ENCODE assay signal across 25 cellular contexts in genomic region chr5:127307868-127308267, GRCh38. TPM values are rescaled to one million over a fixed set of nuclear protein-coding genes. Genes with fewer than 3 reads are reported as not detected.
A peak's percentile ranks its signal among the peaks of the same experiment; 100 is the strongest.
DNase-seq lines count a peak whose midpoint lies in the region; TF ChIP-seq lines count a peak whose summit lies in the region.
"Had no signal": no experiment of that assay in that cellular context is flagged by ENCODE, and none has a peak within 500 bp of the region (broad histone marks: within the 10 kb centered on the region; RNA-seq: fewer than 3 reads in every experiment).

No MANE protein-coding gene starts in this region.

- H3F3A ChIP-seq in smooth muscle cell (ENCODE audit: low read depth): no peaks in the 10 kb centered on the region

- DNase-seq in SJCRH30 (peak; percentile 91 to 97), midbrain (lab: John Stamatoyannopoulos, UW) (peak; percentile 35), vagina (ENCODE audit: extremely low spot score in 2 of 2) (no peak), thyroid gland (no peak), smooth muscle cell (lab: John Stamatoyannopoulos, UW; ENCODE audit: unreplicated experiment) (no peak)
- DNase-seq: activated CD4-positive, alpha-beta T cell treated with anti-CD3 and anti-CD28 coated beads, Interleukin-2, amount 50 U/mL, for 4 hours; activated CD4-positive, CD25-positive, alpha-beta regulatory T cell; activated CD8-positive, alpha-beta memory T cell treated with anti-CD3 and anti-CD28 coated beads, Interleukin-2, amount 10 ng/mL, durations not matched to agents 7 days and 5 days; activated naive CD8-positive, alpha-beta T cell treated with anti-CD3 and anti-CD28 coated beads, Interleukin-2, amount 50 U/mL, for 24 hours; activated T-cell treated with anti-CD3 and anti-CD28 coated beads, Interleukin-2, amount 50 U/mL, for 4 hours; dermis blood vessel endothelial cell; esophagus squamous epithelium; foreskin keratinocyte; NCI-H1048; NCI-H1694 treated with DMSO at 0.1 percent for 48 hours; NCI-H510A; OCI-M1; stimulated activated CD4-positive, alpha-beta T cell treated with anti-CD3 and anti-CD28 coated beads, Interleukin-15, amount 100 ng/mL, for 24 hours; upper lobe of left lung had no signal

- intact Hi-C loops in vagina (cut with DNase I): no loop called here
- intact Hi-C loops in thyroid gland (cut with DNase I): no loop called here

- H3K9me3 ChIP-seq in SJCRH30 (replicated peaks) (no peaks in the 10 kb centered on the region), ectodermal cell (ENCODE audit: control insufficient read depth, low read length) (no peaks in the 10 kb centered on the region), vagina (no peaks in the 10 kb centered on the region), thyroid gland (no peaks in the 10 kb centered on the region), smooth muscle cell (replicated peaks; ENCODE audit: low read depth) (no peaks in the 10 kb centered on the region)
- H3K9me3 ChIP-seq: esophagus squamous epithelium, upper lobe of left lung had no signal

- H3K79me2 ChIP-seq in smooth muscle cell (ENCODE audit: low read depth): no peaks in the 10 kb centered on the region

- H3K4me3 ChIP-seq in SJCRH30 (no peak overlapping the region), ectodermal cell (ENCODE audit: insufficient read depth, low read depth, low read length) (no peak overlapping the region), vagina (no peak overlapping the region), thyroid gland (replicated peaks in 1 of 3) (no peak overlapping the region), smooth muscle cell (no peak overlapping the region)
- H3K4me3 ChIP-seq: BLaER1 treated with 17β-estradiol and CSF1 and Interleukin-3, amounts not matched to agents 10 nM and 100 nM; esophagus squamous epithelium; K562; SK-N-MC; upper lobe of left lung had no signal

- H3K4me2 ChIP-seq in smooth muscle cell: no peak overlapping the region
- H3K4me2 ChIP-seq: BLaER1 treated with 17β-estradiol and CSF1 and Interleukin-3, amounts not matched to agents 10 nM and 100 nM had no signal

- no peaks in the 10 kb centered on the region for H3K27me3 ChIP-seq in SJCRH30
- H3K27me3 ChIP-seq in ectodermal cell (ENCODE audit: control insufficient read depth, insufficient read depth, low read length, poor library complexity, severe bottlenecking): no peaks in the 10 kb centered on the region
- no peaks in the 10 kb centered on the region for H3K27me3 ChIP-seq in vagina
- no peaks in the 10 kb centered on the region for H3K27me3 ChIP-seq in thyroid gland
- no peaks in the 10 kb centered on the region for H3K27me3 ChIP-seq in smooth muscle cell (ENCODE audit: low read depth)
- H3K27me3 ChIP-seq: BLaER1 treated with 17β-estradiol and CSF1 and Interleukin-3, amounts not matched to agents 10 nM and 100 nM; esophagus squamous epithelium; upper lobe of left lung had no signal

- no peaks in the 10 kb centered on the region for H4K20me1 ChIP-seq in smooth muscle cell (ENCODE audit: low read depth)
- H4K20me1 ChIP-seq: BLaER1 treated with 17β-estradiol and CSF1 and Interleukin-3, amounts not matched to agents 10 nM and 100 nM had no signal

- WGBS in ectodermal cell, 2 experiments: 13% methylated on average over 5 to 6 of the region's 6 CpGs
- WGBS in thyroid gland, 2 donors: 66 to 75% methylated on average over 6 of the region's 6 CpGs
- WGBS in smooth muscle cell (ENCODE audit: low lambda C conversion rate): 90% methylated on average over 6 of the region's 6 CpGs

- peak overlapping the region; percentile 86 for H3K27ac ChIP-seq in SJCRH30
- peak overlapping the region; percentile 66 for H3K27ac ChIP-seq in ectodermal cell (ENCODE audit: insufficient read depth, low read depth, low read length, poor library complexity, severe bottlenecking)
- peak overlapping the region; percentile 86 for H3K27ac ChIP-seq in temporal lobe (ENCODE audit: low read depth, low read length)
- no peak overlapping the region for H3K27ac ChIP-seq in vagina
- H3K27ac ChIP-seq in thyroid gland: no peak overlapping the region
- H3K27ac ChIP-seq in smooth muscle cell (ENCODE audit: low read depth): no peak overlapping the region
- H3K27ac ChIP-seq: BLaER1 treated with 17β-estradiol and CSF1 and Interleukin-3, amounts not matched to agents 10 nM and 100 nM; esophagus squamous epithelium; foreskin keratinocyte; SK-N-MC; upper lobe of left lung had no signal

- TF ChIP-seq CTCF in vagina (IDR thresholded peaks at IDR 0.05) (no peak), thyroid gland (IDR thresholded peaks at IDR 0.05) (no peak), smooth muscle cell (IDR thresholded peaks at IDR 0.05; ENCODE audit: borderline replicate concordance, insufficient read depth, poor library complexity, severe bottlenecking) (no peak)

- H3K9ac ChIP-seq in smooth muscle cell (ENCODE audit: low read depth): no peak overlapping the region
- H3K9ac ChIP-seq: BLaER1 treated with 17β-estradiol and CSF1 and Interleukin-3, amounts not matched to agents 10 nM and 100 nM had no signal

- H2AFZ ChIP-seq in smooth muscle cell (ENCODE audit: low read depth): no peak overlapping the region

- H3K4me1 ChIP-seq in SJCRH30 (peaks cover 48% of the 10 kb centered on the region), ectodermal cell (ENCODE audit: control insufficient read depth, insufficient read depth, low read length) (peaks cover 10% of the 10 kb centered on the region), vagina (no peaks in the 10 kb centered on the region), thyroid gland (peaks cover 0 to 7% of the 10 kb centered on the region in 2 donors), smooth muscle cell (ENCODE audit: low read depth) (peaks cover 3% of the 10 kb centered on the region)
- H3K4me1 ChIP-seq: esophagus squamous epithelium, foreskin keratinocyte, upper lobe of left lung had no signal

- no peak for TF ChIP-seq POLR2A in vagina (IDR thresholded peaks at IDR 0.05)
- no peak for TF ChIP-seq POLR2A in thyroid gland (IDR thresholded peaks at IDR 0.05)

- H3K36me3 ChIP-seq in SJCRH30 (peaks cover 11% of the 10 kb centered on the region; the same call in 1 of the 2 replicates), ectodermal cell (ENCODE audit: control insufficient read depth, insufficient read depth, low read length) (no peaks in the 10 kb centered on the region), vagina (no peaks in the 10 kb centered on the region), thyroid gland (no peaks in the 10 kb centered on the region), smooth muscle cell (ENCODE audit: low read depth) (no peaks in the 10 kb centered on the region)
- H3K36me3 ChIP-seq: BLaER1 treated with 17β-estradiol and CSF1 and Interleukin-3, amounts not matched to agents 10 nM and 100 nM; esophagus squamous epithelium; upper lobe of left lung had no signal

RNA-seq across cellular contexts. Expression of gene MEGF10, which starts 17.3 kb away (rescaled TPM):
- 67.6 and 77.9 TPM in 2 replicates for total RNA-seq in SJCRH30 (2014; rRNA removed; shearing (Covaris generic))
- 2.9 TPM for polyA plus RNA-seq in ectodermal cell (2013, experiment 1 of 4)
- polyA plus RNA-seq in ectodermal cell (2013, experiment 2 of 4): 5.7 TPM
- 5.0 TPM for polyA plus RNA-seq in ectodermal cell (2013, experiment 3 of 4)
- polyA plus RNA-seq in ectodermal cell (2013, experiment 4 of 4): 4.9 TPM
- total RNA-seq in temporal lobe (19.7 TPM), vagina (0.74 TPM), thyroid gland (1 to 10 TPM in 1 of 4 donors, under 1 TPM in 2, not detected in 1; under 0.01 to 2.3 (median 0.42) TPM), smooth muscle cell (3.4 and 3.6 TPM in 2 replicates)
- polyA plus RNA-seq in smooth muscle cell: 0.83 and 1.4 TPM in 2 replicates
- total RNA-seq: activated CD8-positive, alpha-beta memory T cell treated with anti-CD3 and anti-CD28 coated beads, Interleukin-2, amount 10 ng/mL, durations not matched to agents 7 days and 5 days; activated T-cell treated with anti-CD3 and anti-CD28 coated beads, Interleukin-2, amount 50 U/mL, for 4 hours; foreskin keratinocyte; T-helper 1 cell treated with Interleukin-12 subunit alpha and Interleukin-12 subunit beta and Interleukin-4 antibody, amounts not matched to agents 30 ng/mL and 1 ng/mL, for 36 hours had no signal
- polyA plus RNA-seq: foreskin keratinocyte, K562 had no signal

Comparison
In these comparisons a context has a peak if more than half of its experiments do, and no peak if none do; other contexts are left out.
1. DNase-seq: peak in SJCRH30 (2 of 2) and midbrain (single experiment); none in vagina (0 of 2), thyroid gland (0 of 2) and smooth muscle cell (single experiment).
2. H3K27ac ChIP-seq: peak in SJCRH30 (single experiment), ectodermal cell (single experiment) and temporal lobe (single experiment); none in vagina (single experiment), thyroid gland (0 of 3) and smooth muscle cell (single experiment).